Comparison of ENCODE assay signal across 20 cellular contexts in the genomic region with DNA sequence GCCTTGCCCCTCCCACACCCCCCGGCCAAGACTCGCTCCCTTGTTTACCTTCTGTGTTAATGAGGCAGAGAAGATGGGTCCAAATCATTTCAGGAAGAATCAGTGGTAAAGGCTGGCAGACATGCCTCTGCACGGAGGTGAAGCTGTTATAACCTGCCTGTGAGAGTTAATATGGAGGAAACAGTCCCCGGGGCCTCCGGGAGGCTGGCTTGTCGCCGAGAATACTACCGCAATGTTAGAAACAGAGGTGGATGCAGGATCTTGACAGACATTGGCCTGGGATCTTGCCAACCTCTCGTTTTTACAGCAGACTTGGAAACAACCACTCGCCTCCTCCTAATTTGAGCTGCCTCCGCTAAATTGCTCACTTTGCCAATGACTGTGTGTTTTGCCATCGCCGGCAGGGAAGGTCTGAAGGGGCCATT. TPM values are rescaled to one million over a fixed set of nuclear protein-coding genes. Genes with fewer than 3 reads are reported as not detected.
A peak's percentile ranks its signal among the peaks of the same experiment; 100 is the strongest.
DNase-seq lines count a peak whose midpoint lies in the region; ATAC-seq and TF ChIP-seq lines count a peak whose summit lies in the region.
"Had no signal": no experiment of that assay in that cellular context is flagged by ENCODE, and none has a peak within 500 bp of the region (broad histone marks: within the 10 kb centered on the region; RNA-seq: fewer than 3 reads in every experiment).

No MANE protein-coding gene starts in this region.

- H3K4me1 ChIP-seq in upper lobe of left lung: peaks cover 68 to 89% (median 76%) of the 10 kb centered on the region in 4 donors

- H3K27me3 Mint-ChIP-seq in nephron progenitor cell (ENCODE audit: low read depth, poor library complexity): peaks cover 4% of the 10 kb centered on the region

- no peaks in the 10 kb centered on the region for H3K9me3 Mint-ChIP-seq in nephron progenitor cell
- H3K9me3 Mint-ChIP-seq: activated naive CD4-positive, alpha-beta T cell treated with anti-CD3 and anti-CD28 coated beads, Interleukin-2, amount 10 ng/mL, durations not matched to agents 7 days and 5 days; CD14-positive monocyte; central memory CD8-positive, alpha-beta T cell; naive thymus-derived CD8-positive, alpha-beta T cell; stimulated activated naive B cell treated with anti-CD40 and anti-IgM and Interleukin-4, amounts not matched to agents 10 μg/mL and 1 μg/mL and 100 μg/mL, for 72 hours; T-cell had no signal

- no peaks in the 10 kb centered on the region for H3K36me3 Mint-ChIP-seq in nephron progenitor cell (ENCODE audit: low read depth)
- H3K36me3 Mint-ChIP-seq: activated naive CD4-positive, alpha-beta T cell treated with anti-CD3 and anti-CD28 coated beads, Interleukin-2, amount 10 ng/mL, durations not matched to agents 7 days and 5 days; CD14-positive monocyte; naive thymus-derived CD8-positive, alpha-beta T cell; stimulated activated naive B cell treated with anti-CD40 and anti-IgM and Interleukin-4, amounts not matched to agents 10 μg/mL and 1 μg/mL and 100 μg/mL, for 72 hours; T-cell had no signal

- H3K4me1 Mint-ChIP-seq in nephron progenitor cell: peaks cover 17% of the 10 kb centered on the region
- H3K4me1 Mint-ChIP-seq: activated naive CD4-positive, alpha-beta T cell treated with anti-CD3 and anti-CD28 coated beads, Interleukin-2, amount 10 ng/mL, durations not matched to agents 7 days and 5 days; CD14-positive monocyte; central memory CD8-positive, alpha-beta T cell; naive thymus-derived CD8-positive, alpha-beta T cell; stimulated activated naive B cell treated with anti-CD40 and anti-IgM and Interleukin-4, amounts not matched to agents 10 μg/mL and 1 μg/mL and 100 μg/mL, for 72 hours; T-cell had no signal

- H3K27me3 ChIP-seq in upper lobe of left lung: no peaks in the 10 kb centered on the region

- H3K36me3 ChIP-seq in upper lobe of left lung: peaks cover 0 to 81% (median 5%) of the 10 kb centered on the region in 4 donors

- no peak for TF ChIP-seq EP300 in upper lobe of left lung (IDR thresholded peaks at IDR 0.05)

- TF ChIP-seq CTCF in nephron progenitor cell (IDR thresholded peaks at IDR 0.05) (no peak), upper lobe of left lung (IDR thresholded peaks at IDR 0.05) (no peak)

- TF ChIP-seq POLR2A in upper lobe of left lung (IDR thresholded peaks at IDR 0.05): no peak

- peak in 1 of 2 donors; percentile 31 for ATAC-seq in upper lobe of left lung (ENCODE audit: low FRiP score in 2 of 2)
- no peak for ATAC-seq in GM18861 (IDR thresholded peaks at IDR 0.05; ENCODE audit: unreplicated experiment)
- ATAC-seq: K562; left colon; naive thymus-derived CD8-positive, alpha-beta T cell; sciatic nerve; stimulated activated naive B cell treated with anti-CD40 and anti-IgM and Interleukin-4, amounts not matched to agents 10 μg/mL and 1 μg/mL and 100 μg/mL, for 72 hours; T-cell had no signal

- H3K4me3 ChIP-seq in upper lobe of left lung: no peak overlapping the region
- H3K4me3 ChIP-seq: K562 had no signal

- 50 to 57% methylated on average over 8 to 13 of the region's 13 CpGs for WGBS in upper lobe of left lung, 2 donors

- H3K27ac ChIP-seq in epithelial cell of prostate (peak overlapping the region; percentile 26), upper lobe of left lung (peak overlapping the region in 3 of 4 donors; percentile 26 to 58 (median 35))

- H3K27ac Mint-ChIP-seq in nephron progenitor cell: peak overlapping the region; percentile 37
- H3K27ac Mint-ChIP-seq: activated naive CD4-positive, alpha-beta T cell treated with anti-CD3 and anti-CD28 coated beads, Interleukin-2, amount 10 ng/mL, durations not matched to agents 7 days and 5 days; CD14-positive monocyte; naive thymus-derived CD8-positive, alpha-beta T cell; stimulated activated naive B cell treated with anti-CD40 and anti-IgM and Interleukin-4, amounts not matched to agents 10 μg/mL and 1 μg/mL and 100 μg/mL, for 72 hours; T-cell had no signal

- H3K9me3 ChIP-seq in upper lobe of left lung: no peaks in the 10 kb centered on the region

- DNase-seq in NCI-H2171 (lab: John Stamatoyannopoulos, UW): peak; percentile 62
- peak; percentile 74 for DNase-seq in epithelial cell of prostate (ENCODE audit: low read depth, low spot score)
- DNase-seq in nephron progenitor cell: no peak
- no peak for DNase-seq in upper lobe of left lung
- no peak for DNase-seq in NCI-H2029 (lab: John Stamatoyannopoulos, UW)
- no peak for DNase-seq in ecto neural progenitor cell (ENCODE audit: low spot score)
- DNase-seq: activated CD4-positive, CD25-positive, alpha-beta regulatory T cell; activated naive CD4-positive, alpha-beta T cell treated with anti-CD3 and anti-CD28 coated beads, Interleukin-2, amount 10 ng/mL, durations not matched to agents 7 days and 5 days; hippocampal formation; left colon; naive thymus-derived CD8-positive, alpha-beta T cell; NCI-H510A; stimulated activated naive B cell treated with anti-CD40 and anti-IgM and Interleukin-4, amounts not matched to agents 10 μg/mL and 1 μg/mL and 100 μg/mL, for 72 hours; T-cell had no signal

- no peak overlapping the region for H3K4me3 Mint-ChIP-seq in nephron progenitor cell
- H3K4me3 Mint-ChIP-seq: activated naive CD4-positive, alpha-beta T cell treated with anti-CD3 and anti-CD28 coated beads, Interleukin-2, amount 10 ng/mL, durations not matched to agents 7 days and 5 days; CD14-positive monocyte; central memory CD8-positive, alpha-beta T cell; naive thymus-derived CD8-positive, alpha-beta T cell; stimulated activated naive B cell treated with anti-CD40 and anti-IgM and Interleukin-4, amounts not matched to agents 10 μg/mL and 1 μg/mL and 100 μg/mL, for 72 hours; T-cell had no signal

RNA-seq across cellular contexts. Expression of a gene that starts 45.6 kb away (rescaled TPM):
- 100 to 1,000 TPM; 196 to 659 (median 531) TPM for total RNA-seq in upper lobe of left lung
- total RNA-seq: OCI-LY7 had no signal

Comparison
In these comparisons a context has a peak if more than half of its experiments do, and no peak if none do; other contexts are left out.
1. DNase-seq: peak in NCI-H2171 (single experiment) and epithelial cell of prostate (single experiment); none in nephron progenitor cell (single experiment), upper lobe of left lung (0 of 2), NCI-H2029 (single experiment) and ecto neural progenitor cell (single experiment).